ENCODE assay signal across 8 cellular contexts in genomic region chr19:41397086-41398041, GRCh38. TPM values are rescaled to one million over a fixed set of nuclear protein-coding genes. Genes with fewer than 3 reads are reported as not detected.
DNase-seq lines count a peak whose midpoint lies in the region; ATAC-seq and TF ChIP-seq lines count a peak whose summit lies in the region.

Gene BCKDHA, plus strand, starts transcription at chr19:41397818. Its CDS starts 10 bp downstream, at chr19:41397828.
Gene EXOSC5, minus strand, starts transcription at chr19:41397359. Its CDS starts 31 bp downstream, at chr19:41397328.

- H3K4me1 Mint-ChIP-seq in T-helper 1 cell treated with Interleukin-12 subunit alpha and Interleukin-12 subunit beta and Interleukin-4 antibody, amounts not matched to agents 30 μg/mL and 1 μg/mL, for 36 hours (ENCODE audit: low read depth), result peaks cover 29% of the 10 kb centered on the region

- intact Hi-C loops in heart right ventricle (cut with DNase I), result loop anchor here in 6 of 10 donors (1.0 to 5.0 kb wide), 5 partner anchors 33 to 45 kb away; partner anchors contain the start of genes DMAC2 (in 3 of the 6), B9D2 (in 1 of the 6) and ERICH4 (in 1 of the 6)
- intact Hi-C loops in posterior cingulate gyrus (cut with DNase I), result loop anchor here (2.0 kb wide), 1 partner anchor 33 kb away; the partner anchor contains the start of gene B9D2

- no peaks in the 10 kb centered on the region for H3K9me3 Mint-ChIP-seq in T-helper 1 cell treated with Interleukin-12 subunit alpha and Interleukin-12 subunit beta and Interleukin-4 antibody, amounts not matched to agents 30 μg/mL and 1 μg/mL, for 36 hours

- no peaks in the 10 kb centered on the region for H3K27me3 Mint-ChIP-seq in T-helper 1 cell treated with Interleukin-12 subunit alpha and Interleukin-12 subunit beta and Interleukin-4 antibody, amounts not matched to agents 30 μg/mL and 1 μg/mL, for 36 hours (ENCODE audit: low read depth)

- no peak for TF ChIP-seq CTCF in GM13977 (IDR thresholded peaks at IDR 0.05; ENCODE audit: extremely low read depth, insufficient read depth, missing control alignments)
- TF ChIP-seq CTCF in heart right ventricle (IDR thresholded peaks at IDR 0.05), result no peak
- peak in 3 of 6 experiments; percentile 27 to 49 (median 39) for TF ChIP-seq CTCF in upper lobe of left lung (IDR thresholded peaks at IDR 0.05)

- peak; percentile 97 for DNase-seq in GM13977 (ENCODE audit: low spot score)
- DNase-seq in NCI-H1694 (lab: John Stamatoyannopoulos, UW), result peak; percentile 100
- DNase-seq in amniotic stem cell (lab: John Stamatoyannopoulos, UW), result peak; percentile 99
- DNase-seq in heart right ventricle, result peak; percentile 99 to 100
- peak; percentile 98 to 100 (median 99) for DNase-seq in posterior cingulate gyrus
- DNase-seq in upper lobe of left lung, result peak; percentile 99 to 100

- peak in 1 of 4 donors; percentile 53 for TF ChIP-seq EP300 in upper lobe of left lung (IDR thresholded peaks at IDR 0.05)

- peaks cover 14 to 51% (median 36%) of the 10 kb centered on the region in 9 donors for H3K4me1 ChIP-seq in heart right ventricle
- H3K4me1 ChIP-seq in upper lobe of left lung, result peaks cover 21 to 45% (median 30%) of the 10 kb centered on the region in 4 donors

- H3K4me3 Mint-ChIP-seq in T-helper 1 cell treated with Interleukin-12 subunit alpha and Interleukin-12 subunit beta and Interleukin-4 antibody, amounts not matched to agents 30 μg/mL and 1 μg/mL, for 36 hours, result peak within 1 kb of the TSS; percentile 97

- TF ChIP-seq POLR2A in upper lobe of left lung (IDR thresholded peaks at IDR 0.05), result peak in 3 of 4 donors; percentile 41 to 75 (median 70)

- in situ Hi-C loops in GM13977 (cut with MboI; ENCODE audit: low pct_unique_long_range_greater_than_20kb, low sequenced_read_pairs, unreplicated experiment), result no loop called here

- peak within 1 kb of the TSS; percentile 58 to 96 (median 88) for H3K4me3 ChIP-seq in heart right ventricle
- H3K4me3 ChIP-seq in upper lobe of left lung, result peak within 1 kb of the TSS; percentile 90 to 100 (median 97)

- H3K27me3 ChIP-seq in heart right ventricle (no peaks in the 10 kb centered on the region), upper lobe of left lung (no peaks in the 10 kb centered on the region)

- peak; percentile 89 for ATAC-seq in HG02884 (IDR thresholded peaks at IDR 0.05; ENCODE audit: unreplicated experiment)
- ATAC-seq in heart right ventricle, result peak; percentile 98 to 99 (median 99)
- peak; percentile 99 for ATAC-seq in upper lobe of left lung (ENCODE audit: low FRiP score in 2 of 2)

- 1% methylated on average over 50 of the region's 50 CpGs for WGBS in heart right ventricle, 2 donors
- 0% methylated on average over 38 to 44 of the region's 50 CpGs for WGBS in upper lobe of left lung, 2 donors

- H3K27ac ChIP-seq in heart right ventricle, result peak within 1 kb of the TSS; percentile 76 to 95 (median 92)
- peak within 1 kb of the TSS; percentile 90 to 94 (median 92) for H3K27ac ChIP-seq in upper lobe of left lung

- peaks cover 4% of the 10 kb centered on the region for H3K36me3 Mint-ChIP-seq in T-helper 1 cell treated with Interleukin-12 subunit alpha and Interleukin-12 subunit beta and Interleukin-4 antibody, amounts not matched to agents 30 μg/mL and 1 μg/mL, for 36 hours (ENCODE audit: low read depth)

- H3K27ac Mint-ChIP-seq in T-helper 1 cell treated with Interleukin-12 subunit alpha and Interleukin-12 subunit beta and Interleukin-4 antibody, amounts not matched to agents 30 μg/mL and 1 μg/mL, for 36 hours, result peak within 1 kb of the TSS; percentile 100

- H3K9me3 ChIP-seq in heart right ventricle (no peaks in the 10 kb centered on the region), upper lobe of left lung (no peaks in the 10 kb centered on the region)

- H3K36me3 ChIP-seq in heart right ventricle, result peaks cover 0 to 13% (median 0%) of the 10 kb centered on the region in 9 donors
- peaks cover 0 to 4% (median 0%) of the 10 kb centered on the region in 4 donors for H3K36me3 ChIP-seq in upper lobe of left lung

RNA-seq across cellular contexts. Expression of gene BCKDHA, which starts in this region (rescaled TPM):
- total RNA-seq in heart right ventricle, result 10 to 100 TPM; 35.5 to 63.0 (median 42.5) TPM
- 10 to 100 TPM; 19.5 to 74.6 TPM for polyA plus RNA-seq in heart right ventricle
- 10 to 100 TPM; 28.4 to 71.7 (median 63.3) TPM for total RNA-seq in upper lobe of left lung

RNA-seq across cellular contexts. Expression of gene EXOSC5, which starts in this region (rescaled TPM):
- total RNA-seq in heart right ventricle, result 10 to 100 TPM; 10.6 to 17.8 (median 13.6) TPM
- polyA plus RNA-seq in heart right ventricle, result 10 to 100 TPM; 17.1 to 43.8 TPM
- total RNA-seq in upper lobe of left lung, result 10 to 100 TPM in 4 of 6 donors, 1 to 10 TPM in 1, under 1 TPM in 1; 0.89 to 18.4 (median 16.0) TPM

Comparison
In these comparisons a context has a peak if more than half of its experiments do, and no peak if none do; other contexts are left out.
1. Peak in every context shown above with its lines: DNase-seq, ATAC-seq, H3K4me3 ChIP-seq and H3K27ac ChIP-seq.